In the genomic region with DNA sequence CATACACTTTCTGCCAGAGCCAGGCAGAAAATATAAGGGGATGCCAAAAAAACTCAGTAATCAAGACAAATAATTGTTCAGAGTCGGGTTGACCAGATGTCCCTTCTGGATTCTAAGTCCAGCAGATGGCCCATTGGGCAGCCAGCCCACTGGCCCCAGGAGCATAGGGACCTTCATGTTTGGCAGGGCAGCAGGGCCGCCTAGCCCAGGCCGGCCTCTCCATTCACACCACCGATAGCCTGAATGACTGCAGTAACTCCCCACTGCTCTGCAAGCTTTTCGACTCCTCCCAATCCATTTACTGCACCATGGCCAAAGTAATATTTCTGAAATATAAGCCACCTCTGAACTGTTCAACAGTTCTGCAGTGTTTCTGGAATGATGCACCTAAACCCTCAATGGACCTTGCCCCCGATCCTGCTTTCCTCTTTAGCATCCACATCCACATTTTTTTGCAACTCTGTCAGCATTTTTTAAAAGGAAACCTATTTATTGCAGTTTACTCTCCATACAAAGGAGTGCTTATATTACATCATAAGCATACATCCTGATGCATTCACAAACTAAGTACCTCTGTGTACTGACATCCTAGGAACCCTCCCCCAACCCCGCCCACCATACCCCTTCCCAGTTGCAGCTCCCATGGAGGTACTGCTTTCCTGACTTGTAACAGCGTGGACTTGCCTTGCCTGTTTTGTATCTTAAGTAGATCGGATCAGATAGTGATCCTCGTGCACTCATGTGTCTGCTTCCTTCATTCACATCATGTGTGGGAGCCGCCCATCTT, we compare ENCODE assay signal across 1 cellular context.
A peak's percentile ranks its signal among the peaks of the same experiment; 100 is the strongest.
TF ChIP-seq lines count a peak whose summit lies in the region.

No MANE protein-coding gene starts in this region.

TF ChIP-seq in K562, 482 proteins besides CTCF, POLR2A, EP300 and RAD21 (continued from another document):
- TF ChIP-seq UBTF (IDR thresholded peaks at IDR 0.05; ENCODE audit: borderline replicate concordance in 1 of 2, low read depth in 2 of 2, low read length in 2 of 2), result 0 out of 4 replicates have a peak, but pooled peaks of 1 of the 2 experiments have one; percentile 30
- TF ChIP-seq CTBP1 (IDR thresholded peaks at IDR 0.05; ENCODE audit: borderline replicate concordance), result 0 out of 2 replicates have a peak, but pooled peaks have one; percentile 20
- TF ChIP-seq, protein P1, sequence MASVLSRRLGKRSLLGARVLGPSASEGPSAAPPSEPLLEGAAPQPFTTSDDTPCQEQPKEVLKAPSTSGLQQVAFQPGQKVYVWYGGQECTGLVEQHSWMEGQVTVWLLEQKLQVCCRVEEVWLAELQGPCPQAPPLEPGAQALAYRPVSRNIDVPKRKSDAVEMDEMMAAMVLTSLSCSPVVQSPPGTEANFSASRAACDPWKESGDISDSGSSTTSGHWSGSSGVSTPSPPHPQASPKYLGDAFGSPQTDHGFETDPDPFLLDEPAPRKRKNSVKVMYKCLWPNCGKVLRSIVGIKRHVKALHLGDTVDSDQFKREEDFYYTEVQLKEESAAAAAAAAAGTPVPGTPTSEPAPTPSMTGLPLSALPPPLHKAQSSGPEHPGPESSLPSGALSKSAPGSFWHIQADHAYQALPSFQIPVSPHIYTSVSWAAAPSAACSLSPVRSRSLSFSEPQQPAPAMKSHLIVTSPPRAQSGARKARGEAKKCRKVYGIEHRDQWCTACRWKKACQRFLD (CRISPR knock-in tag; IDR thresholded peaks at IDR 0.05), result 0 out of 2 replicates have a peak, but pooled peaks have one; percentile 25
- TF ChIP-seq SFPQ (IDR thresholded peaks at IDR 0.05; ENCODE audit: low read depth, low read length), result no peak
TF ChIP-seq in K562: peak in this region for 13.
